8 cellular contexts compared by ENCODE assay signal in the genomic region with DNA sequence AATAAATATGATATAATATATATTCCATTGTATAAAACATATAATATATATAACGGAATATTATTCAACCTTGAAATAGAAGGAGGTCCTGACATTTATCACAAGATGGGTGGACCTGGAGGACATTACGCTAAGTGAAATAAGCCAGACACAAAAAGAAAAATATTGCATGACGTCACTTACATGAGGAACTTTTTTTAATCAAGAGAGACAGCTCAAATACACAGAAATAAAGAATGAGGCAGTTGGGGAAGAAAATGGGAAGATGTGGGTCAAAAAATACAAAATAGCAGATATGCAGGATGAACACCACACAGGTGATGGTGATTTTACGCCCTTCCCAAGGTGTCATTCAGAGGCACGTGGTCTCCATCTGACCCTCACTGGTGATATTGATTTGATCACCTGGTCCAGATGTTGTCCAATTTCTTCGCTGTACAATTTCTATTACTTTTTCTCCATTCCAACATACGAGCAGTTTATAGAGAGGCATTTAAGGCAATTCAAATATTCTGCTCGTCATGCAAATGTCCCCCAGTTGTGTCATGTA. TPM values are rescaled to one million over a fixed set of nuclear protein-coding genes. Genes with fewer than 3 reads are reported as not detected.
DNase-seq lines count a peak whose midpoint lies in the region; ATAC-seq, FAIRE-seq and TF ChIP-seq lines count a peak whose summit lies in the region.

No MANE protein-coding gene starts in this region.

- POLR2A ChIA-PET in K562 (lab: Yijun Ruan, JAX), result no interaction called here

- H3K36me3 ChIP-seq in HUES6 (ENCODE audit: control insufficient read depth, insufficient read depth, low read length) (peaks cover 9% of the 10 kb centered on the region), K562 (ENCODE audit: control insufficient read depth, insufficient read depth, low read length) (peaks cover 21% of the 10 kb centered on the region), right lobe of liver (peaks cover 0 to 2% (median 0%) of the 10 kb centered on the region in 4 donors), urinary bladder (ENCODE audit: insufficient read depth) (no peaks in the 10 kb centered on the region)

- TSS peak; percentile 99 for BruUV-seq in K562 (replicated peaks; lab: Mats Ljungman, UMichigan)

- no peaks in the 10 kb centered on the region for H4K20me1 ChIP-seq in K562 (replicated peaks; ENCODE audit: control insufficient read depth, insufficient read depth, low read length)

- H3K4me3 ChIP-seq in HUES6 (ENCODE audit: low read depth, low read length) (peak overlapping the region; percentile 95), K562 (peak overlapping the region; percentile 61), right lobe of liver (peak overlapping the region; percentile 85 to 93 (median 90)), urinary bladder (ENCODE audit: low read depth, low read length) (peak overlapping the region; percentile 70)

- in situ Hi-C loops in K562 (cut with MboI), result loop anchor here (10.0 kb wide), 2 partner anchors 485 to 655 kb away; partner anchors contain the start of gene ZNF561

- no peaks in the 10 kb centered on the region for H3K27me3 ChIP-seq in HUES6 (ENCODE audit: control insufficient read depth, insufficient read depth, low read length)
- H3K27me3 ChIP-seq in K562 (ENCODE audit: control insufficient read depth in 2 of 2, insufficient read depth in 2 of 2, low read length in 2 of 2), result no peaks in the 10 kb centered on the region
- H3K27me3 ChIP-seq in right lobe of liver, result no peaks in the 10 kb centered on the region

- peak overlapping the region; percentile 93 for H3K4me2 ChIP-seq in K562 (ENCODE audit: insufficient read depth, low read length)

- 24% methylated on average over 8 of the region's 8 CpGs for WGBS in K562 (ENCODE audit: insufficient coverage, low coverage, missing lambda C conversion rate)
- WGBS in right lobe of liver (ENCODE audit: insufficient coverage, low coverage, low lambda C conversion rate, missing lambda C conversion rate), result 26% methylated on average over 8 of the region's 8 CpGs
- WGBS in urinary bladder, result 30% methylated on average over 8 of the region's 8 CpGs

- H3K79me2 ChIP-seq in K562 (ENCODE audit: control insufficient read depth, insufficient read depth, low read length), result peaks cover 46% of the 10 kb centered on the region

- TF ChIP-seq RAD21 in K562 (CRISPR knock-in tag; conservative IDR thresholded peaks at IDR 0.05 in 1 of 2, IDR thresholded peaks at IDR 0.05 in 1 of 2), result no peak

- ATAC-seq in K562, result peak; percentile 8; the same call in 2 of the 3 replicates
- peak in 2 of 4 donors; percentile 4 to 9 for ATAC-seq in right lobe of liver
- ATAC-seq in GM21737 (IDR thresholded peaks at IDR 0.05; ENCODE audit: unreplicated experiment), result no peak

- CTCF ChIA-PET in K562 (lab: Yijun Ruan, JAX; ENCODE audit: low intra/inter-chr PET ratio), result no interaction called here

- no peak overlapping the region for H3K27ac ChIP-seq in HUES6 (ENCODE audit: low read depth, low read length)
- peak overlapping the region; percentile 92 for H3K27ac ChIP-seq in K562 (ENCODE audit: extremely low read depth, low read depth, low read length)
- peak overlapping the region in 1 of 3 donors; percentile 78 for H3K27ac ChIP-seq in right lobe of liver
- peak overlapping the region; percentile 43 for H3K27ac ChIP-seq in urinary bladder (ENCODE audit: low read depth)

- peak; percentile 8 for DNase-seq in NCI-H1694 treated with DMSO at 0.1 percent for 48 hours (lab: John Stamatoyannopoulos, UW)
- no peak for DNase-seq in NCI-H1694 (lab: John Stamatoyannopoulos, UW)
- no peak for DNase-seq in K562 (ENCODE audit: extremely low read depth in 1 of 4, low spot score in 3 of 4)
- no peak for DNase-seq in right lobe of liver
- DNase-seq in NCI-H1417 (lab: John Stamatoyannopoulos, UW), result no peak

- TF ChIP-seq CTCF in K562 (IDR thresholded peaks at IDR 0.05 in 2 of 3, conservative IDR thresholded peaks at IDR 0.05 in 1 of 3; ENCODE audit: insufficient read depth in 2 of 3, low read depth in 1 of 3, low read length in 3 of 3) (no peak), right lobe of liver (IDR thresholded peaks at IDR 0.05) (no peak)

- peak overlapping the region; percentile 97 for H3K9ac ChIP-seq in HUES6 (ENCODE audit: low read length)
- peak overlapping the region; percentile 96 to 98; a peak in 3 of 4 replicates for H3K9ac ChIP-seq in K562 (ENCODE audit: insufficient read depth in 1 of 2, low read depth in 2 of 2, low read length in 2 of 2)

- no peak for TF ChIP-seq POLR2A in K562 (conservative IDR thresholded peaks at IDR 0.05)
- no peak for TF ChIP-seq POLR2A in right lobe of liver (IDR thresholded peaks at IDR 0.05)

- peak overlapping the region; percentile 100 for H2AFZ ChIP-seq in K562 (ENCODE audit: low read depth, low read length)

- TF ChIP-seq EP300 in K562 (IDR thresholded peaks at IDR 0.05; ENCODE audit: low read length), result no peak

- H3K9me3 ChIP-seq in HUES6 (ENCODE audit: control insufficient read depth, insufficient read depth, low read depth, low read length) (peaks cover 12% of the 10 kb centered on the region), K562 (replicated peaks; ENCODE audit: control insufficient read depth, insufficient read depth, low read depth, low read length) (peaks cover under 1% of the 10 kb centered on the region), right lobe of liver (peaks cover 0 to 4% (median 1%) of the 10 kb centered on the region in 4 donors)

- intact Hi-C loops in K562 (cut with micrococcal nuclease), result loop anchor here (5.0 kb wide), 2 partner anchors 168 to 443 kb away; partner anchors contain the start of genes ZNF121 and ZNF699
- intact Hi-C loops in right lobe of liver (cut with DNase I), result no loop called here

- H3K4me1 ChIP-seq in HUES6 (ENCODE audit: control insufficient read depth, insufficient read depth, low read length) (no peaks in the 10 kb centered on the region), K562 (replicated peaks in 1 of 2; ENCODE audit: control insufficient read depth in 2 of 2, insufficient read depth in 2 of 2, low read length in 2 of 2) (peaks cover 0 to 9% of the 10 kb centered on the region in 2 experiments; a peak in 2 of 5 replicates), right lobe of liver (peaks cover 0 to 14% (median 2%) of the 10 kb centered on the region in 4 donors), urinary bladder (ENCODE audit: insufficient read depth) (no peaks in the 10 kb centered on the region)

- FAIRE-seq in K562 (lab: Jason Lieb, UNC), result no peak

- H3K9me1 ChIP-seq in K562 (ENCODE audit: control insufficient read depth, insufficient read depth, low read length), result no peaks in the 10 kb centered on the region

RNA-seq across cellular contexts. Expression of gene ZNF317, which starts 0.5 kb away (rescaled TPM):
- total RNA-seq in K562 (2011; cell fraction: chromatin; rRNA removed; ENCODE audit: low replicate concordance), result 72.8 and 100.0 TPM in 2 replicates
- 45.5 and 52.5 TPM in 2 replicates for total RNA-seq in K562 (2011; cell fraction: nucleolus; rRNA removed)
- 58.0 and 59.6 TPM in 2 replicates for total RNA-seq in K562 (2011; cell fraction: nucleoplasm; rRNA removed)
- total RNA-seq in K562 (2014; rRNA removed) (17.3 and 21.7 TPM in 2 replicates), K562 (2014; rRNA removed; fragmentation: Illumina TruSeq; extraction: Trizol) (35.4 and 37.7 TPM in 2 replicates), K562 (2015; rRNA removed; fragmentation: Illumina TruSeq; extraction: Trizol) (31.4 and 34.8 TPM in 2 replicates), K562 (2021) (37.1 and 43.2 TPM in 2 replicates), right lobe of liver (10 to 100 TPM in 5 of 6 experiments, 1 to 10 TPM in 1; 7.6 to 17.9 (median 12.1) TPM), urinary bladder (14.0 TPM)
- polyA plus RNA-seq in K562 (2011; rRNA removed) (20.1 and 23.1 TPM in 2 replicates), K562 (2014; fragmentation: Illumina TruSeq; extraction: Trizol) (38.6 and 40.5 TPM in 2 replicates), K562 (2014; fragmentation: Nextera tagmentation; extraction: Ambion mirVana) (10 to 100 TPM; 23.9 to 37.9 TPM), K562 (2014; rRNA removed) (17.3 and 18.6 TPM in 2 replicates), urinary bladder (17.0 TPM)
- 17.0 and 19.8 TPM in 2 replicates for polyA plus RNA-seq in K562 (2011; cell fraction: cytosol; rRNA removed)
- 47.1 and 63.2 TPM in 2 replicates for polyA plus RNA-seq in K562 (2011; cell fraction: nucleus; rRNA removed)
- polyA plus RNA-seq in K562 (2012), result 24.0 and 28.0 TPM in 2 replicates
- 23.8 and 25.1 TPM in 2 replicates for polyA minus RNA-seq in K562 (2011; rRNA and poly(A)+ RNA removed)
- polyA minus RNA-seq in K562 (2011; cell fraction: cytosol; rRNA and poly(A)+ RNA removed), result 16.2 and 19.2 TPM in 2 replicates
- polyA minus RNA-seq in K562 (2011; cell fraction: nucleus; rRNA and poly(A)+ RNA removed), result 16.0 and 21.8 TPM in 2 replicates

RNA-seq across cellular contexts. Expression of gene OR7G3, which starts 12.9 kb away (rescaled TPM):
- total RNA-seq in K562 (2011; cell fraction: chromatin; rRNA removed; ENCODE audit: low replicate concordance), result not detected in 2 replicates
- not detected in 2 replicates for total RNA-seq in K562 (2011; cell fraction: nucleolus; rRNA removed)
- not detected in 2 replicates for total RNA-seq in K562 (2011; cell fraction: nucleoplasm; rRNA removed)
- total RNA-seq in K562 (2014; rRNA removed) (not detected in 2 replicates), K562 (2014; rRNA removed; fragmentation: Illumina TruSeq; extraction: Trizol) (not detected in 2 replicates), K562 (2015; rRNA removed; fragmentation: Illumina TruSeq; extraction: Trizol) (not detected in 2 replicates), K562 (2021) (not detected in 2 replicates), right lobe of liver (not detected), urinary bladder (not detected)
- polyA plus RNA-seq in K562 (2011; rRNA removed) (not detected in 2 replicates), K562 (2014; fragmentation: Illumina TruSeq; extraction: Trizol) (not detected in 2 replicates), K562 (2014; fragmentation: Nextera tagmentation; extraction: Ambion mirVana) (not detected), K562 (2014; rRNA removed) (not detected in 2 replicates), urinary bladder (not detected)
- polyA plus RNA-seq in K562 (2011; cell fraction: cytosol; rRNA removed), result not detected in 2 replicates
- not detected in 2 replicates for polyA plus RNA-seq in K562 (2011; cell fraction: nucleus; rRNA removed)
- not detected in 2 replicates for polyA plus RNA-seq in K562 (2012)
- not detected in 2 replicates for polyA minus RNA-seq in K562 (2011; rRNA and poly(A)+ RNA removed)
- polyA minus RNA-seq in K562 (2011; cell fraction: cytosol; rRNA and poly(A)+ RNA removed), result not detected in 2 replicates
- not detected in 2 replicates for polyA minus RNA-seq in K562 (2011; cell fraction: nucleus; rRNA and poly(A)+ RNA removed)

RNA-seq across cellular contexts. Expression of gene OR7G1, which starts 24.1 kb away (rescaled TPM):
- total RNA-seq in K562 (2011; cell fraction: chromatin; rRNA removed; ENCODE audit: low replicate concordance), result not detected in 2 replicates
- total RNA-seq in K562 (2011; cell fraction: nucleolus; rRNA removed), result not detected in 2 replicates
- total RNA-seq in K562 (2011; cell fraction: nucleoplasm; rRNA removed), result not detected in 2 replicates
- not detected in 2 replicates for total RNA-seq in K562 (2014; rRNA removed)
- total RNA-seq in K562 (2014; rRNA removed; fragmentation: Illumina TruSeq; extraction: Trizol), result not detected in 2 replicates
- total RNA-seq in K562 (2015; rRNA removed; fragmentation: Illumina TruSeq; extraction: Trizol), result not detected in 2 replicates
- total RNA-seq in K562 (2021), result not detected in 2 replicates
- polyA plus RNA-seq in K562 (2011; rRNA removed), result not detected in 2 replicates
- polyA plus RNA-seq in K562 (2011; cell fraction: cytosol; rRNA removed), result not detected in 2 replicates
- not detected in 2 replicates for polyA plus RNA-seq in K562 (2011; cell fraction: nucleus; rRNA removed)
- polyA plus RNA-seq in K562 (2012), result not detected in 2 replicates
- polyA plus RNA-seq in K562 (2014; fragmentation: Illumina TruSeq; extraction: Trizol), result not detected in 2 replicates
- polyA plus RNA-seq in K562 (2014; fragmentation: Nextera tagmentation; extraction: Ambion mirVana), result not detected
- not detected in 2 replicates for polyA plus RNA-seq in K562 (2014; rRNA removed)
- not detected in 2 replicates for polyA minus RNA-seq in K562 (2011; rRNA and poly(A)+ RNA removed)
- not detected in 2 replicates for polyA minus RNA-seq in K562 (2011; cell fraction: cytosol; rRNA and poly(A)+ RNA removed)
- polyA minus RNA-seq in K562 (2011; cell fraction: nucleus; rRNA and poly(A)+ RNA removed), result not detected in 2 replicates
- not detected for total RNA-seq in right lobe of liver
- not detected for total RNA-seq in urinary bladder
- not detected for polyA plus RNA-seq in urinary bladder

RNA-seq across cellular contexts. Expression of gene OR7G2, which starts 32.4 kb away (rescaled TPM):
- not detected in 2 replicates for total RNA-seq in K562 (2011; cell fraction: chromatin; rRNA removed; ENCODE audit: low replicate concordance)
- total RNA-seq in K562 (2011; cell fraction: nucleolus; rRNA removed), result not detected in 2 replicates
- not detected in 2 replicates for total RNA-seq in K562 (2011; cell fraction: nucleoplasm; rRNA removed)
- total RNA-seq in K562 (2014; rRNA removed) (not detected in 2 replicates), K562 (2014; rRNA removed; fragmentation: Illumina TruSeq; extraction: Trizol) (not detected in 2 replicates), K562 (2015; rRNA removed; fragmentation: Illumina TruSeq; extraction: Trizol) (not detected in 2 replicates), K562 (2021) (not detected in 2 replicates), right lobe of liver (not detected), urinary bladder (not detected)
- polyA plus RNA-seq in K562 (2011; rRNA removed) (0.16 and 0.20 TPM in 2 replicates), K562 (2014; fragmentation: Illumina TruSeq; extraction: Trizol) (not detected in 2 replicates), K562 (2014; fragmentation: Nextera tagmentation; extraction: Ambion mirVana) (not detected), K562 (2014; rRNA removed) (not detected in 2 replicates), urinary bladder (not detected)
- 0.10 and 0.13 TPM in 2 replicates for polyA plus RNA-seq in K562 (2011; cell fraction: cytosol; rRNA removed)
- polyA plus RNA-seq in K562 (2011; cell fraction: nucleus; rRNA removed), result 0.13 TPM in 1 of 2 replicates, not detected in the other
- polyA plus RNA-seq in K562 (2012), result 0.05 TPM in 1 of 2 replicates, not detected in the other
- not detected in 2 replicates for polyA minus RNA-seq in K562 (2011; rRNA and poly(A)+ RNA removed)
- not detected in 2 replicates for polyA minus RNA-seq in K562 (2011; cell fraction: cytosol; rRNA and poly(A)+ RNA removed)
- polyA minus RNA-seq in K562 (2011; cell fraction: nucleus; rRNA and poly(A)+ RNA removed), result not detected in 2 replicates

RNA-seq across cellular contexts. Expression of gene OR7D2, which starts 39.1 kb away (rescaled TPM):
- 2.6 and 3.0 TPM in 2 replicates for total RNA-seq in K562 (2011; cell fraction: chromatin; rRNA removed; ENCODE audit: low replicate concordance)
- total RNA-seq in K562 (2011; cell fraction: nucleolus; rRNA removed), result 1.8 and 2.0 TPM in 2 replicates
- total RNA-seq in K562 (2011; cell fraction: nucleoplasm; rRNA removed), result 3.1 TPM in 2 replicates
- total RNA-seq in K562 (2014; rRNA removed), result 0.05 and 0.20 TPM in 2 replicates
- total RNA-seq in K562 (2014; rRNA removed; fragmentation: Illumina TruSeq; extraction: Trizol), result 0.45 and 0.51 TPM in 2 replicates
- 0.43 and 0.72 TPM in 2 replicates for total RNA-seq in K562 (2015; rRNA removed; fragmentation: Illumina TruSeq; extraction: Trizol)
- 0.40 and 0.49 TPM in 2 replicates for total RNA-seq in K562 (2021)
- 0.75 and 1.2 TPM in 2 replicates for polyA plus RNA-seq in K562 (2011; rRNA removed)
- 0.70 and 2.0 TPM in 2 replicates for polyA plus RNA-seq in K562 (2011; cell fraction: cytosol; rRNA removed)
- polyA plus RNA-seq in K562 (2011; cell fraction: nucleus; rRNA removed), result 1.7 and 1.8 TPM in 2 replicates
- polyA plus RNA-seq in K562 (2012), result 0.33 and 0.42 TPM in 2 replicates
- polyA plus RNA-seq in K562 (2014; fragmentation: Illumina TruSeq; extraction: Trizol), result 0.39 and 0.62 TPM in 2 replicates
- polyA plus RNA-seq in K562 (2014; fragmentation: Nextera tagmentation; extraction: Ambion mirVana), result under 1 TPM; 0.22 to 0.25 TPM
- polyA plus RNA-seq in K562 (2014; rRNA removed), result 0.42 and 0.45 TPM in 2 replicates
- polyA minus RNA-seq in K562 (2011; rRNA and poly(A)+ RNA removed), result 0.70 and 0.93 TPM in 2 replicates
- 0.48 and 0.55 TPM in 2 replicates for polyA minus RNA-seq in K562 (2011; cell fraction: cytosol; rRNA and poly(A)+ RNA removed)
- 0.67 and 0.78 TPM in 2 replicates for polyA minus RNA-seq in K562 (2011; cell fraction: nucleus; rRNA and poly(A)+ RNA removed)
- under 1 TPM in 1 of 6 experiments, not detected in 5; 0.09 TPM for total RNA-seq in right lobe of liver
- not detected for total RNA-seq in urinary bladder
- polyA plus RNA-seq in urinary bladder, result 0.03 TPM
